25 cellular contexts compared by ENCODE assay signal in genomic region chr2:101294861-101295260, GRCh38.
"Had no signal": no experiment of that assay in that cellular context is flagged by ENCODE, and none has a peak within 500 bp of the region (broad histone marks: within the 10 kb centered on the region; RNA-seq: fewer than 3 reads in every experiment).

No MANE protein-coding gene starts in this region.

- H3K4me3 ChIP-seq: K562, SJSA1, SK-N-MC had no signal

- H3K4me2 ChIP-seq: KMS-11 had no signal

- DNase-seq: Kasumi-1, MM.1S, MV-4-11, NCI-H1048, NCI-H1105, NCI-H1417, NCI-H1436 treated with DMSO at 0.1 percent for 48 hours, NCI-H1694, NCI-H187 treated with DMSO at 0.1 percent for 48 hours, NCI-H2081, NCI-H2107, NCI-H226, NCI-H446, NCI-H510A, NCI-H524 treated with DMSO at 0.1 percent for 48 hours, NCI-H69, NCI-H774, Right ventricle myocardium superior, RPMI8226, SIG-M5 had no signal

- H3K9me3 ChIP-seq: SJSA1 had no signal

- ATAC-seq: HepG2, K562 had no signal

- H3K27ac ChIP-seq: KMS-11, SK-N-MC had no signal

- H3K27me3 ChIP-seq: SJSA1 had no signal

- H3K9ac ChIP-seq: KMS-11 had no signal
